In the genomic region with DNA sequence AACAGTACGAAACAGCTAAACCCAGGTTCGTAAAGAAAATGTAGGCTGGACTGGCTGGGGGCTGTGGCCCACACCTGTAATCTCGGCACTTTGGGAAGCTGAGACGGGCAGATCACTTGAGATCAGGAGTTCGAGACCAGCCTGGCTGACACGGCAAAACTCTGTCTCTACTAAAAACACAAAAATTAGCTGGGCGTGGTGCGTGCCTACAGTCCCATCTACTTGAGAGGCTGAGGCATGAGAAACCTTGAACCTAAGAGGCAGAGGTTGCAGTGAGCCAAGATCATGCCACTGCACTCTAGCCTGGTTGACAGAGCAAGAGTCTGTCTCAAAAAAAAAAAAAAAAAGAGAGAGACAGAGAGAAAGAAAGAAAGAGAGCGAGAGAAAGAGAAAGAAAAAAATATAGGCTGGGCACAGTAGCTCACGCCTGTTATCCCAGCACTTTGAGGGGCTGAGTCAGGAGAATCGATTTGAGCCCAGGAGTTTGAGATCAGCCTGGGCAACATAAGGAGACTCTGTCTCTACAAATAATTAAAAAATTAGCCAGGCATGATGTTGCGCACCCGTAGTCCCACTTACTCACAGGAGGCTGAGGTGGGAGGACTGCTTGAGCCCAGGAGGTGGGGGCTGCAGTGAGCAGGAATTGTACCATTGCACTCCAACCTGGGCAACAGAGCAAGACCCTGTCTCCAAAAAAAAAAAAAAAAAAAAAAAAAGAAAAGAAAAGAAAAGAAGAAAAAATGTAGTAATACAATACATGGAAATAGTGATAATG, we compare ENCODE assay signal across 10 cellular contexts. TPM values are rescaled to one million over a fixed set of nuclear protein-coding genes. Genes with fewer than 3 reads are reported as not detected.
DNase-seq lines count a peak whose midpoint lies in the region; ATAC-seq and TF ChIP-seq lines count a peak whose summit lies in the region.
"Had no signal": no experiment of that assay in that cellular context is flagged by ENCODE, and none has a peak within 500 bp of the region (broad histone marks: within the 10 kb centered on the region; RNA-seq: fewer than 3 reads in every experiment).

No MANE protein-coding gene starts in this region.

- ATAC-seq in SK-N-SH treated with all-trans-retinoic acid at 6 μM for 48 hours, result no peak
- no peak for ATAC-seq in lung (ENCODE audit: insufficient read depth, low FRiP score)
- no peak for ATAC-seq in HG03095 (IDR thresholded peaks at IDR 0.05; ENCODE audit: unreplicated experiment)
- no peak for ATAC-seq in activated CD4-positive, CD25-positive, alpha-beta regulatory T cell treated with anti-CD3 and anti-CD28 coated beads, Interleukin-2, amount 50 U/mL, for 24 hours

- peaks cover 97% of the 10 kb centered on the region for H4K20me1 ChIP-seq in SK-N-SH (ENCODE audit: insufficient read depth)

- H3K4me3 ChIP-seq in SK-N-SH (ENCODE audit: low read depth in 2 of 2, low read length in 1 of 2) (peak overlapping the region in 1 of 2 experiments; percentile 48; a peak in 2 of 4 replicates), adipocyte (ENCODE audit: low read length) (no peak overlapping the region), lung (no peak overlapping the region)

- H3F3A ChIP-seq in SK-N-SH (replicated peaks; ENCODE audit: insufficient read depth), result peaks cover 47% of the 10 kb centered on the region

- H3K36me3 ChIP-seq in SK-N-SH (replicated peaks in 1 of 2; ENCODE audit: control insufficient read depth in 1 of 2, insufficient read depth in 2 of 2, low read length in 1 of 2), result no peaks in the 10 kb centered on the region
- no peaks in the 10 kb centered on the region for H3K36me3 ChIP-seq in adipocyte (ENCODE audit: control insufficient read depth, insufficient read depth, low read length, severe bottlenecking)
- H3K36me3 ChIP-seq in lung (ENCODE audit: control insufficient read depth in 2 of 2, insufficient read depth in 2 of 2, low read length in 2 of 2), result no peaks in the 10 kb centered on the region

- H3K27ac ChIP-seq in SK-N-SH (ENCODE audit: low read depth in 2 of 2, low read length in 1 of 2) (peak overlapping the region; percentile 96 to 99), lung (ENCODE audit: low read depth in 1 of 2, low read length in 1 of 2) (peak overlapping the region; percentile 24 to 84), substantia nigra (ENCODE audit: low read depth, low read length, poor library complexity, severe bottlenecking) (peak overlapping the region; percentile 24)
- H3K27ac ChIP-seq: 22Rv1 had no signal

- POLR2A ChIA-PET in SK-N-SH (lab: Yijun Ruan, JAX), result interaction anchor here (0.7 to 1.9 kb wide), 3 partner anchors 12 to 196 kb away, joined by 3 to 9 read pairs (median 3); no protein-coding TSS in a partner anchor

- no peak for TF ChIP-seq EP300 in SK-N-SH (IDR thresholded peaks at IDR 0.05; ENCODE audit: borderline replicate concordance in 1 of 2, low read depth in 1 of 2, low read length in 1 of 2)

- H3K27me3 ChIP-seq in SK-N-SH (ENCODE audit: insufficient read depth) (no peaks in the 10 kb centered on the region), adipocyte (replicated peaks; ENCODE audit: control insufficient read depth, insufficient read depth, low read length) (no peaks in the 10 kb centered on the region), lung (ENCODE audit: control insufficient read depth, insufficient read depth) (no peaks in the 10 kb centered on the region)

- no peak for TF ChIP-seq CTCF in SK-N-SH (IDR thresholded peaks at IDR 0.05)
- TF ChIP-seq CTCF in lung (IDR thresholded peaks at IDR 0.05; ENCODE audit: control extremely low read depth, extremely low read depth), result no peak

- H3K4me1 ChIP-seq in SK-N-SH (ENCODE audit: control insufficient read depth in 1 of 2, insufficient read depth in 2 of 2, low read depth in 1 of 2, low read length in 1 of 2) (peaks cover 63 to 88% of the 10 kb centered on the region in 2 experiments), adipocyte (ENCODE audit: control insufficient read depth, insufficient read depth, low read length) (peaks cover 75% of the 10 kb centered on the region), lung (ENCODE audit: control insufficient read depth in 2 of 2, insufficient read depth in 2 of 2, low read length in 2 of 2) (peaks cover 37 to 50% of the 10 kb centered on the region in 2 donors)

- H2AFZ ChIP-seq in SK-N-SH (ENCODE audit: low read depth), result no peak overlapping the region

- DNase-seq in SK-N-SH, result no peak
- DNase-seq in adipocyte (ENCODE audit: low read depth), result no peak
- DNase-seq in lung (ENCODE audit: low spot score), result no peak
- DNase-seq in substantia nigra (lab: John Stamatoyannopoulos, UW), result no peak
- DNase-seq in NCI-H1436 (lab: John Stamatoyannopoulos, UW), result no peak
- DNase-seq: NCI-H1417 treated with DMSO at 0.1 percent for 48 hours had no signal

- TF ChIP-seq RAD21 in SK-N-SH (IDR thresholded peaks at IDR 0.05; ENCODE audit: low read length), result no peak

- H3K79me2 ChIP-seq in SK-N-SH (ENCODE audit: insufficient read depth), result peaks cover 78% of the 10 kb centered on the region

- H3K9me3 ChIP-seq in SK-N-SH, result no peaks in the 10 kb centered on the region
- no peaks in the 10 kb centered on the region for H3K9me3 ChIP-seq in adipocyte (ENCODE audit: control insufficient read depth, low read length)
- H3K9me3 ChIP-seq in lung (ENCODE audit: control insufficient read depth in 2 of 2, insufficient read depth in 1 of 2, low read length in 1 of 2), result no peaks in the 10 kb centered on the region

- 58% methylated on average over 13 of the region's 13 CpGs for WGBS in SK-N-SH (ENCODE audit: low lambda C conversion rate)
- 81 to 84% methylated on average over 13 of the region's 13 CpGs for WGBS in lung, 2 donors

- H3K9ac ChIP-seq in SK-N-SH, result no peak overlapping the region
- H3K9ac ChIP-seq in adipocyte (ENCODE audit: low read length), result peak overlapping the region; percentile 44

- CTCF ChIA-PET in SK-N-SH (lab: Yijun Ruan, JAX), result interaction anchor here (0.7 to 2.3 kb wide), 10 partner anchors 9 to 210 kb away, joined by 3 to 11 read pairs (median 3); no protein-coding TSS in a partner anchor

- H3K9me2 ChIP-seq in SK-N-SH, result no peaks in the 10 kb centered on the region

- H3K4me2 ChIP-seq in SK-N-SH, result peak overlapping the region; percentile 92

TF ChIP-seq in SK-N-SH, 30 proteins besides CTCF, POLR2A, EP300 and RAD21:
- TF ChIP-seq MEF2A (IDR thresholded peaks at IDR 0.05; ENCODE audit: borderline replicate concordance, low read depth), result no peak
- no peak for TF ChIP-seq EZH2phosphoT487 (IDR thresholded peaks at IDR 0.05; ENCODE audit: borderline replicate concordance, low read depth)
- TF ChIP-seq SMC3 (IDR thresholded peaks at IDR 0.05; ENCODE audit: low read depth, low read length), result no peak
- TF ChIP-seq YY1 (IDR thresholded peaks at IDR 0.05; ENCODE audit: low read depth), result no peak
- no peak for TF ChIP-seq NFIC (IDR thresholded peaks at IDR 0.05; ENCODE audit: borderline replicate concordance)

TF ChIP-seq in SK-N-SH treated with all-trans-retinoic acid at 6 μM for 48 hours, 23 proteins besides CTCF, POLR2A, EP300 and RAD21 (continues in another document):
- TF ChIP-seq SNAI2 (CRISPR knock-in tag; IDR thresholded peaks at IDR 0.05), result no peak
- TF ChIP-seq OSR1 (CRISPR knock-in tag; IDR thresholded peaks at IDR 0.05), result no peak
- no peak for TF ChIP-seq PATZ1 (CRISPR knock-in tag; IDR thresholded peaks at IDR 0.05; ENCODE audit: borderline replicate concordance)
- no peak for TF ChIP-seq CSRNP3 (CRISPR knock-in tag; IDR thresholded peaks at IDR 0.05)
- no peak for TF ChIP-seq TCF4 (CRISPR knock-in tag; IDR thresholded peaks at IDR 0.05; ENCODE audit: borderline replicate concordance)
- no peak for TF ChIP-seq ZNF8 (CRISPR knock-in tag; IDR thresholded peaks at IDR 0.05)
- TF ChIP-seq ZNF70 (CRISPR knock-in tag; IDR thresholded peaks at IDR 0.05), result no peak
- TF ChIP-seq ARNTL (CRISPR knock-in tag; IDR thresholded peaks at IDR 0.05; ENCODE audit: borderline replicate concordance, low read depth), result no peak

RNA-seq across cellular contexts. Expression of gene CAPZB, which starts 35.7 kb away (rescaled TPM):
- 116 and 122 TPM in 2 replicates for polyA plus RNA-seq in SK-N-SH (2012; rRNA removed)
- 137 and 163 TPM in 2 replicates for polyA plus RNA-seq in SK-N-SH (2012; cell fraction: cytosol; rRNA removed)
- 55.0 and 73.6 TPM in 2 replicates for polyA plus RNA-seq in SK-N-SH (2012; cell fraction: nucleus; rRNA removed)
- total RNA-seq in lung, result 100 to 1,000 TPM in 1 of 2 donors, 10 to 100 TPM in 1; 94.7 to 283 TPM
- 100 to 1,000 TPM; 274 to 339 TPM for polyA plus RNA-seq in lung

Comparison
In these comparisons a context has a peak if more than half of its experiments do, and no peak if none do; other contexts are left out.
1. H3K27ac ChIP-seq: peak in every context shown above with its lines; median percentile 98 in SK-N-SH; 54 in lung; 24 in substantia nigra.